ENCODE assay signal across 22 cellular contexts in the genomic region with DNA sequence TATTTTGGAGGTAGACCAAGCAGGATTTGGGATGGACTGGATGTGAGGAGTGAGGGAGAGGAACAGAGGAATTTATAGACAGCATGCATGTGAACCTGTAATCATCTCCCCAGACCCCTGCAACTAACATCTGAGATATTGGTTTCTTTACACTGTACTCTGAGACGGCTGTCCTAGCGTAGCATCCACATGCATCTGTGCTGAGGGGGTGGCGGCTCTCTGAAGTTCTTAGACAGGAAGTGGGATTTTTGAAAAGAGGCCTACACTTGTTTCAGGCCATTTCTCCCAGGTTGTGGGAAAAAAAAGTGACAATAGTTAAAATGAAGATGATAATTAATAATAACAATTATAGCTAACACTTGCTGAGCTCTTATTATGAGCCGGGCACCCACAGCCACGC.
"Had no signal": no experiment of that assay in that cellular context is flagged by ENCODE, and none has a peak within 500 bp of the region (broad histone marks: within the 10 kb centered on the region; RNA-seq: fewer than 3 reads in every experiment).

No MANE protein-coding gene starts in this region.

- H3K27me3 ChIP-seq: esophagus muscularis mucosa, foreskin keratinocyte, gastroesophageal sphincter, ovary, right lobe of liver, thyroid gland, vagina had no signal

- H3K4me1 ChIP-seq: esophagus muscularis mucosa, foreskin keratinocyte, gastroesophageal sphincter, thyroid gland, vagina had no signal

- H3K36me3 ChIP-seq: esophagus muscularis mucosa, gastroesophageal sphincter, ovary, right lobe of liver, thyroid gland, vagina had no signal

- ATAC-seq: foreskin keratinocyte; gastroesophageal sphincter; naive thymus-derived CD4-positive, alpha-beta T cell; stimulated activated naive B cell treated with anti-CD40 and anti-IgM and Interleukin-4, amounts not matched to agents 10 μg/mL and 1 μg/mL and 100 μg/mL, for 72 hours; stimulated activated naive CD8-positive, alpha-beta T cell treated with anti-CD3 and anti-CD28 coated beads, Interleukin-15, amount 100 ng/mL, for 72 hours had no signal

- H3K27ac ChIP-seq: coronary artery, esophagus muscularis mucosa, foreskin keratinocyte, gastroesophageal sphincter, ovary, right lobe of liver, thyroid gland, vagina had no signal

- H3K9me3 ChIP-seq: ovary, right lobe of liver, thyroid gland, vagina had no signal

- DNase-seq: dermis blood vessel endothelial cell; effector memory CD4-positive, alpha-beta T cell; foreskin keratinocyte; glutamatergic neuron; mesenchymal stem cell; midbrain; naive thymus-derived CD4-positive, alpha-beta T cell; occipital lobe; ovary; posterior cingulate gyrus; right lobe of liver; small intestine; stimulated activated CD4-positive, alpha-beta T cell treated with anti-CD3 and anti-CD28 coated beads, Interleukin-15, amount 100 ng/mL, for 24 hours; stimulated activated CD4-positive, alpha-beta T cell treated with anti-CD3 and anti-CD28 coated beads, Interleukin-2, amount 100 ng/mL, for 48 hours; stimulated activated naive B cell treated with anti-CD40 and anti-IgM and Interleukin-4, amounts not matched to agents 10 μg/mL and 1 μg/mL and 100 μg/mL, for 72 hours; stimulated activated naive CD8-positive, alpha-beta T cell treated with anti-CD3 and anti-CD28 coated beads, Interleukin-15, amount 100 ng/mL, for 72 hours; thyroid gland; trophoblast cell had no signal

- H3K4me3 ChIP-seq: coronary artery, esophagus muscularis mucosa, gastroesophageal sphincter, ovary, right lobe of liver, thyroid gland, vagina had no signal
